Comparison of ENCODE assay signal across 1 cellular context in the genomic region with DNA sequence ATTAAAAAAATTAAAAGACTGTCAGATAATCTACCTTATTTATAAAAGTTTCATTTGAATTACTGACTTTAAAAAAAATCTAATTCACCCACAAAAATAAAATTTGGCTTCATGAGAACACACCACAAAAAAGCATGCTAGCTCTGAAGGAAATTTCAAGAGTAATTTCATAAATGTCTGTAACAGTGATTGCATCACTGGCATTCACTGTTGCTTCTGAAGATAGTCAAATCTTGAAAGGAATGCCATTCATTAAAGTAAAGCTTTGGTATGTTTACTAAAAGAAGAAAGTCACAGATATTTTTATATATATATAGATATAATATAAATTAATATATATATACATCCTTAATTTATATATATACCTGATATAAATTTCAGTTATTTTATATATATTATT.
TF ChIP-seq lines count a peak whose summit lies in the region.

No MANE protein-coding gene starts in this region.

TF ChIP-seq in HepG2, 621 proteins besides CTCF, POLR2A, EP300 and RAD21:
- TF ChIP-seq ADNP (CRISPR knock-in tag; IDR thresholded peaks at IDR 0.05): no peak
- TF ChIP-seq CEBPB (IDR thresholded peaks at IDR 0.05; ENCODE audit: borderline replicate concordance, low read depth, low read length): 0 out of 2 replicates have a peak, but pooled peaks have one; percentile 24
